ENCODE assay signal across 15 cellular contexts in the genomic region with DNA sequence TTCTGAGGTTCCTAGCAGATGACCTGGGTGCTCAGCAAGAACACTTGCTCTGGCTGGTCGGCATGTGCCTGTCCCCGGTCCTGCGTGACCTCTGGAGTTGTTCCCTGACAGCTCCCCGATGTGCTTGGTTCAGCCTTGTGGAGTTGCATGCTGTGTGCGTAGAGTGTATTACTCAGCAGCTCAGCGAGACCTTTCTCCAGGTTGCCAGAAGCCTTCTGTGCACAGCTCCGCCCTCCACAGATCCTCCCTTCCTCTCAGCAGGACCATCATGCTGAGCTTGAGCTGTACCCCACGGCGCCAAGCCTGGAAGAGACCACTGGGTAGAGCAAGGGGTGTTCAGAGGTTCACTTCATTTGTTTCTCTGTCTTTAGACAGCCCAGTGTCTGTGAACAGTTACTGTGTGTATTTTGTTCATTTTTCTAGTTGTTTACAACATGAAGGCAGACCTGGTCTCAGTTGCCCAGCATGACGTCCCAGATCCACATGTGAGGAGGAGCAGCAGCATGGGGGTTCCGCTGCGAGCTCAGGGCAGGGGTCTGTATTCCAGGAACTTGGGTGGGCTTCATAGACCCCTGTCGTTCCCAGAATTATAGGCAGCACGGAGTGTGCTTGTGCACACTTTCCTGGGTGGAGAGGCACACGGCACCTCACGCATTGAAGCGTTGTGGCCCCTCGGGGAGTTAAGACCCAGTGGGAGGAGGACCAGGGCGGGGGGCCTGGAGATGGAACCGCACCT.
DNase-seq lines count a peak whose midpoint lies in the region; ATAC-seq, FAIRE-seq and TF ChIP-seq lines count a peak whose summit lies in the region.
"Had no signal": no experiment of that assay in that cellular context is flagged by ENCODE, and none has a peak within 500 bp of the region (broad histone marks: within the 10 kb centered on the region; RNA-seq: fewer than 3 reads in every experiment).

No MANE protein-coding gene starts in this region.

- in situ Hi-C loops in brain microvascular endothelial cell (cut with HindIII; ENCODE audit: low pct_ligation_motif_present, low sequenced_read_pairs): no loop called here
- in situ Hi-C loops in HepG2 (cut with HindIII; ENCODE audit: extremely low pct_ligation_motif_present, low pct_unique_long_range_greater_than_20kb): no loop called here

- peaks cover 0 to 25% of the 10 kb centered on the region in 2 donors for H3K9me3 ChIP-seq in right atrium auricular region
- peaks cover 13% of the 10 kb centered on the region for H3K9me3 ChIP-seq in HepG2 (ENCODE audit: low read length)

- H3K79me2 ChIP-seq in HepG2 (ENCODE audit: insufficient read depth, low read length): no peaks in the 10 kb centered on the region

- FAIRE-seq in HepG2 (lab: Jason Lieb, UNC) (no peak), GM19239 (lab: Jason Lieb, UNC) (no peak)

- H3K27ac ChIP-seq in right atrium auricular region: no peak overlapping the region
- no peak overlapping the region for H3K27ac ChIP-seq in brain microvascular endothelial cell
- peak overlapping the region; percentile 7 for H3K27ac ChIP-seq in HepG2 (ENCODE audit: extremely low read length, insufficient read depth, low read length)

- TF ChIP-seq POLR2A in HepG2 (IDR thresholded peaks at IDR 0.05; ENCODE audit: insufficient read depth in 1 of 2, low read depth in 2 of 2, low read length in 2 of 2): no peak

- BruUV-seq in HepG2 (replicated peaks; lab: Mats Ljungman, UMichigan): no TSS peak

- no peaks in the 10 kb centered on the region for H3K36me3 ChIP-seq in right atrium auricular region
- no peaks in the 10 kb centered on the region for H3K36me3 ChIP-seq in brain microvascular endothelial cell (replicated peaks)
- no peaks in the 10 kb centered on the region for H3K36me3 ChIP-seq in HepG2 (replicated peaks in 1 of 2; ENCODE audit: control insufficient read depth in 1 of 2, insufficient read depth in 2 of 2, low read length in 2 of 2)

- DNase-seq in Right ventricle myocardium superior: no peak
- no peak for DNase-seq in right atrium auricular region (ENCODE audit: low spot score)
- peak; percentile 40 for DNase-seq in brain microvascular endothelial cell
- DNase-seq in HepG2 (ENCODE audit: low spot score): peak; percentile 11
- peak; percentile 42 for DNase-seq in ureter (ENCODE audit: low spot score)
- no peak for DNase-seq in DMS53 treated with DMSO at 0.1 percent for 48 hours (lab: John Stamatoyannopoulos, UW; ENCODE audit: unreplicated experiment)
- no peak for DNase-seq in GM19239 (ENCODE audit: insufficient read length, low spot score)
- DNase-seq: activated CD4-positive, alpha-beta T cell treated with anti-CD3 and anti-CD28 coated beads, Interleukin-2, amount 10 ng/mL, durations not matched to agents 24 days and 14 days; DMS153; HCEC 1CT; immature natural killer cell; naive thymus-derived CD4-positive, alpha-beta T cell; NCI-H1694 treated with DMSO at 0.1 percent for 48 hours; SW 1271 had no signal

- H4K20me1 ChIP-seq in HepG2 (ENCODE audit: insufficient read depth, low read length): no peaks in the 10 kb centered on the region

- peak; percentile 62 for ATAC-seq in Right ventricle myocardium superior (ENCODE audit: poor library complexity)
- ATAC-seq in HepG2: peak; percentile 38
- no peak for ATAC-seq in HG03565 (IDR thresholded peaks at IDR 0.05; ENCODE audit: unreplicated experiment)
- ATAC-seq: naive thymus-derived CD4-positive, alpha-beta T cell had no signal

- H3K9ac ChIP-seq in HepG2 (ENCODE audit: insufficient read depth, low read depth, low read length): no peak overlapping the region

- TF ChIP-seq EP300 in HepG2 (IDR thresholded peaks at IDR 0.05; ENCODE audit: low read depth in 2 of 2, low read length in 2 of 2) (no peak), HepG2 (CRISPR knock-in tag; IDR thresholded peaks at IDR 0.05; ENCODE audit: borderline replicate concordance) (no peak)

- H3K4me3 ChIP-seq in right atrium auricular region: no peak overlapping the region
- H3K4me3 ChIP-seq in brain microvascular endothelial cell (ENCODE audit: low read depth, low read length): no peak overlapping the region
- H3K4me3 ChIP-seq in HepG2 (replicated peaks in 1 of 3; ENCODE audit: insufficient read depth in 1 of 3, low read depth in 2 of 3, low read length in 3 of 3): peak overlapping the region in 1 of 3 experiments; percentile 36; a peak in 2 of 6 replicates

- no peaks in the 10 kb centered on the region for H3K27me3 ChIP-seq in right atrium auricular region
- H3K27me3 ChIP-seq in brain microvascular endothelial cell (replicated peaks): no peaks in the 10 kb centered on the region
- no peaks in the 10 kb centered on the region for H3K27me3 ChIP-seq in HepG2 (ENCODE audit: control insufficient read depth in 1 of 2, insufficient read depth in 2 of 2, low read length in 2 of 2)

- peak overlapping the region; percentile 40 for H3K4me2 ChIP-seq in HepG2 (ENCODE audit: low read depth, low read length)

- intact Hi-C loops in Right ventricle myocardium superior (cut with DNase I) (no loop called here), HepG2 (cut with micrococcal nuclease; ENCODE audit: unreplicated experiment) (no loop called here)

- H3K4me1 ChIP-seq in right atrium auricular region: peaks cover 0 to 6% of the 10 kb centered on the region in 2 donors
- H3K4me1 ChIP-seq in HepG2 (ENCODE audit: insufficient read depth, low read length): peaks cover 43% of the 10 kb centered on the region

- no peak overlapping the region for H2AFZ ChIP-seq in HepG2 (ENCODE audit: low read length)

- POLR2A ChIA-PET in HepG2 (lab: Yijun Ruan, JAX): no interaction called here

- CTCF ChIA-PET in HepG2 (lab: Yijun Ruan, JAX; ENCODE audit: low intra/inter-chr PET ratio, low total read pairs): no interaction called here

- TF ChIP-seq CTCF in right atrium auricular region (IDR thresholded peaks at IDR 0.05) (no peak), brain microvascular endothelial cell (IDR thresholded peaks at IDR 0.05; ENCODE audit: low read depth, low read length, missing control alignments) (no peak), HepG2 (CRISPR knock-in tag; IDR thresholded peaks at IDR 0.05) (no peak)

- no peak for TF ChIP-seq RAD21 in HepG2 (CRISPR knock-in tag; IDR thresholded peaks at IDR 0.05)

- WGBS in HepG2 (ENCODE audit: low lambda C conversion rate): 57% methylated on average over 20 of the region's 20 CpGs

TF ChIP-seq in HepG2, 621 proteins besides CTCF, POLR2A, EP300 and RAD21 (continues in another document):
- 0 out of 2 replicates have a peak, but pooled peaks have one; percentile 69 for TF ChIP-seq ZNF280D (CRISPR knock-in tag; IDR thresholded peaks at IDR 0.05)
- 0 out of 2 replicates have a peak, but pooled peaks have one; percentile 25 for TF ChIP-seq TBX2 (CRISPR knock-in tag; IDR thresholded peaks at IDR 0.05; ENCODE audit: borderline replicate concordance)
- peak; percentile 61 for TF ChIP-seq ZBTB7A (CRISPR knock-in tag; IDR thresholded peaks at IDR 0.05)
- TF ChIP-seq SCMH1 (CRISPR knock-in tag; IDR thresholded peaks at IDR 0.05; ENCODE audit: borderline replicate concordance): no peak
- TF ChIP-seq MTA1 (CRISPR knock-in tag; IDR thresholded peaks at IDR 0.05; ENCODE audit: borderline replicate concordance): 0 out of 2 replicates have a peak, but pooled peaks have one; percentile 8
- no peak for TF ChIP-seq ZNF598 (CRISPR knock-in tag; IDR thresholded peaks at IDR 0.05; ENCODE audit: borderline replicate concordance)
- TF ChIP-seq NPAS2 (CRISPR knock-in tag; IDR thresholded peaks at IDR 0.05; ENCODE audit: borderline replicate concordance): no peak
- TF ChIP-seq ZNF674 (CRISPR knock-in tag; IDR thresholded peaks at IDR 0.05; ENCODE audit: low read depth): 0 out of 2 replicates have a peak, but pooled peaks have one; percentile 26
- peak; percentile 45 for TF ChIP-seq ZBTB38 (CRISPR knock-in tag; IDR thresholded peaks at IDR 0.05)
- 0 out of 2 replicates have a peak, but pooled peaks have one; percentile 45 for TF ChIP-seq ZNF839 (CRISPR knock-in tag; IDR thresholded peaks at IDR 0.05; ENCODE audit: borderline replicate concordance)
- TF ChIP-seq FOXK2 (IDR thresholded peaks at IDR 0.05): no peak
- TF ChIP-seq, protein P1, sequence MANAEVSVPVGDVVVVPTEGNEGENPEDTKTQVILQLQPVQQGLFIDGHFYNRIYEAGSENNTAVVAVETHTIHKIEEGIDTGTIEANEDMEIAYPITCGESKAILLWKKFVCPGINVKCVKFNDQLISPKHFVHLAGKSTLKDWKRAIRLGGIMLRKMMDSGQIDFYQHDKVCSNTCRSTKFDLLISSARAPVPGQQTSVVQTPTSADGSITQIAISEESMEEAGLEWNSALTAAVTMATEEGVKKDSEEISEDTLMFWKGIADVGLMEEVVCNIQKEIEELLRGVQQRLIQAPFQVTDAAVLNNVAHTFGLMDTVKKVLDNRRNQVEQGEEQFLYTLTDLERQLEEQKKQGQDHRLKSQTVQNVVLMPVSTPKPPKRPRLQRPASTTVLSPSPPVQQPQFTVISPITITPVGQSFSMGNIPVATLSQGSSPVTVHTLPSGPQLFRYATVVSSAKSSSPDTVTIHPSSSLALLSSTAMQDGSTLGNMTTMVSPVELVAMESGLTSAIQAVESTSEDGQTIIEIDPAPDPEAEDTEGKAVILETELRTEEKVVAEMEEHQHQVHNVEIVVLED (CRISPR knock-in tag; IDR thresholded peaks at IDR 0.05; ENCODE audit: borderline replicate concordance): no peak
- TF ChIP-seq MTF1 (CRISPR knock-in tag; IDR thresholded peaks at IDR 0.05): no peak
- TF ChIP-seq ZNF614 (CRISPR knock-in tag; IDR thresholded peaks at IDR 0.05; ENCODE audit: borderline replicate concordance): 0 out of 2 replicates have a peak, but pooled peaks have one; percentile 26

Comparison
In these comparisons a context has a peak if more than half of its experiments do, and no peak if none do; other contexts are left out.
1. DNase-seq: peak in brain microvascular endothelial cell (single experiment), HepG2 (single experiment) and ureter (single experiment); none in Right ventricle myocardium superior (single experiment), right atrium auricular region (single experiment), DMS53 treated with DMSO at 0.1 percent for 48 hours (single experiment) and GM19239 (single experiment).